Comparison of ENCODE assay signal across 11 cellular contexts in genomic region chr2:233912799-233913423, GRCh38. TPM values are rescaled to one million over a fixed set of nuclear protein-coding genes. Genes with fewer than 3 reads are reported as not detected.
A peak's percentile ranks its signal among the peaks of the same experiment; 100 is the strongest.
DNase-seq lines count a peak whose midpoint lies in the region; ATAC-seq and TF ChIP-seq lines count a peak whose summit lies in the region.
"Had no signal": no experiment of that assay in that cellular context is flagged by ENCODE, and none has a peak within 500 bp of the region (broad histone marks: within the 10 kb centered on the region; RNA-seq: fewer than 3 reads in every experiment).

No MANE protein-coding gene starts in this region.

- no peaks in the 10 kb centered on the region for H3K36me3 ChIP-seq in NT2/D1 (ENCODE audit: insufficient read depth, insufficient read length, low read length)
- no peaks in the 10 kb centered on the region for H3K36me3 ChIP-seq in trophoblast cell (ENCODE audit: control insufficient read depth in 1 of 2, insufficient read depth in 2 of 2, low read length in 2 of 2)
- no peaks in the 10 kb centered on the region for H3K36me3 ChIP-seq in aorta (ENCODE audit: control insufficient read depth in 1 of 2, insufficient read depth in 2 of 2, low read length in 1 of 2)

- H3K18ac ChIP-seq in H9 (ENCODE audit: insufficient read length, low read depth, low read length) (no peak overlapping the region), trophoblast cell (ENCODE audit: low read length) (no peak overlapping the region)

- H3K27ac ChIP-seq in H9 (ENCODE audit: insufficient read length, low read depth, low read length) (no peak overlapping the region), trophoblast cell (ENCODE audit: low read depth, low read length) (no peak overlapping the region), aorta (ENCODE audit: low read depth in 1 of 2, low read length in 2 of 2) (no peak overlapping the region)

- H3K9me3 ChIP-seq in H9 (ENCODE audit: control insufficient read depth, low read depth, low read length), result no peaks in the 10 kb centered on the region
- H3K9me3 ChIP-seq in NT2/D1 (ENCODE audit: insufficient read depth, low read length), result no peaks in the 10 kb centered on the region
- H3K9me3 ChIP-seq in trophoblast cell (ENCODE audit: insufficient read depth, low read depth, low read length), result peaks cover 2% of the 10 kb centered on the region
- peaks cover 1% of the 10 kb centered on the region for H3K9me3 ChIP-seq in aorta (ENCODE audit: control insufficient read depth, low read length)

- H3K4ac ChIP-seq in H9 (ENCODE audit: low read depth, low read length) (no peak overlapping the region), trophoblast cell (ENCODE audit: low read depth, low read length) (no peak overlapping the region)

- H3K4me3 ChIP-seq in NT2/D1 (ENCODE audit: insufficient read length, low read depth) (no peak overlapping the region), trophoblast cell (ENCODE audit: low read depth, low read length) (no peak overlapping the region), aorta (ENCODE audit: low read length in 2 of 2) (no peak overlapping the region)

- DNase-seq in H9, result peak; percentile 81
- peak; percentile 57 for DNase-seq in NT2/D1 (ENCODE audit: low read depth, low spot score)
- peak; percentile 17 for DNase-seq in dedifferentiated amniotic fluid mesenchymal stem cell (ENCODE audit: extremely low spot score)
- peak; percentile 35 to 63 for DNase-seq in trophoblast cell
- no peak for DNase-seq in aorta
- no peak for DNase-seq in D341Med (ENCODE audit: low spot score)
- DNase-seq: cortex of kidney had no signal

- H3K9ac ChIP-seq in H9 (ENCODE audit: extremely low read depth, insufficient read length, low read length) (no peak overlapping the region), NT2/D1 (ENCODE audit: insufficient read length, low read depth) (no peak overlapping the region), trophoblast cell (ENCODE audit: low read length) (no peak overlapping the region)

- H3K14ac ChIP-seq in H9 (ENCODE audit: insufficient read depth, low read length) (no peak overlapping the region), trophoblast cell (ENCODE audit: low read length) (no peak overlapping the region)

- ATAC-seq in aorta (ENCODE audit: low FRiP score) (no peak), HG03439 (IDR thresholded peaks at IDR 0.05; ENCODE audit: unreplicated experiment) (no peak), GM19328 (IDR thresholded peaks at IDR 0.05; ENCODE audit: unreplicated experiment) (no peak)

- TF ChIP-seq CTCF in H9 (conservative IDR thresholded peaks at IDR 0.05), result no peak

- H3K23ac ChIP-seq in H9 (ENCODE audit: insufficient read length, low read depth, low read length) (no peak overlapping the region), trophoblast cell (ENCODE audit: low read length) (no peak overlapping the region)

- no peak overlapping the region for H4K12ac ChIP-seq in trophoblast cell (ENCODE audit: low read depth, low read length)

- H2BK5ac ChIP-seq in H9 (ENCODE audit: insufficient read length, low read length) (no peak overlapping the region), trophoblast cell (ENCODE audit: low read depth, low read length, poor library complexity) (no peak overlapping the region)

- no peak overlapping the region for H4K8ac ChIP-seq in H9 (replicated peaks; ENCODE audit: insufficient read length, low read depth, low read length)
- H4K8ac ChIP-seq in trophoblast cell (ENCODE audit: low read depth, low read length), result no peak overlapping the region

- H2AFZ ChIP-seq in H9 (ENCODE audit: low read length) (no peak overlapping the region), trophoblast cell (ENCODE audit: insufficient read depth, low read length, poor library complexity) (no peak overlapping the region)

- H2BK20ac ChIP-seq in H9 (ENCODE audit: low read depth, low read length, poor library complexity, severe bottlenecking), result no peak overlapping the region

- no peaks in the 10 kb centered on the region for H3K36me3 Mint-ChIP-seq in H9 (ENCODE audit: insufficient read depth in 1 of 3, low read depth in 3 of 3)

- H2BK120ac ChIP-seq in H9 (ENCODE audit: low read depth, low read length, poor library complexity, severe bottlenecking), result no peak overlapping the region
- no peak overlapping the region for H2BK120ac ChIP-seq in trophoblast cell (ENCODE audit: insufficient read depth, low read length, poor library complexity)

- no peaks in the 10 kb centered on the region; a peak in 1 of 5 replicates for H3K9me3 Mint-ChIP-seq in H9
- H3K9me3 Mint-ChIP-seq: nephron had no signal

- peaks cover 37% of the 10 kb centered on the region for H3K27me3 Mint-ChIP-seq in H9 (ENCODE audit: low read depth)

- no peak overlapping the region for H2BK15ac ChIP-seq in H9 (ENCODE audit: low read depth, low read length)

- H3K4me1 Mint-ChIP-seq in H9, result peaks cover 7 to 15% of the 10 kb centered on the region in 2 experiments
- H3K4me1 Mint-ChIP-seq: nephron had no signal

- H4K20me1 ChIP-seq in H9 (ENCODE audit: control insufficient read depth, insufficient read depth, insufficient read length), result no peaks in the 10 kb centered on the region

- no peak overlapping the region for H3T11ph ChIP-seq in H9 (ENCODE audit: low read length)

- H3K27me3 ChIP-seq in H9 (ENCODE audit: insufficient read depth, low read length) (no peaks in the 10 kb centered on the region), NT2/D1 (ENCODE audit: insufficient read depth, insufficient read length) (no peaks in the 10 kb centered on the region), trophoblast cell (ENCODE audit: insufficient read depth, low read length) (no peaks in the 10 kb centered on the region), aorta (ENCODE audit: control insufficient read depth in 1 of 2, insufficient read depth in 2 of 2, low read length in 1 of 2) (no peaks in the 10 kb centered on the region)

- H3K23me2 ChIP-seq in H9 (ENCODE audit: insufficient read length, low read depth, low read length, poor library complexity, severe bottlenecking), result no peaks in the 10 kb centered on the region

- H3K79me2 ChIP-seq in H9 (ENCODE audit: insufficient read depth, low read length) (no peaks in the 10 kb centered on the region), trophoblast cell (ENCODE audit: control insufficient read depth, insufficient read depth, low read length, poor library complexity) (no peaks in the 10 kb centered on the region)

- no peak overlapping the region for H3K56ac ChIP-seq in H9 (ENCODE audit: insufficient read length, low read depth, low read length)

- no peaks in the 10 kb centered on the region for H3K79me1 ChIP-seq in H9 (ENCODE audit: insufficient read depth, low read depth, low read length, poor library complexity, severe bottlenecking)
- no peaks in the 10 kb centered on the region for H3K79me1 ChIP-seq in trophoblast cell (ENCODE audit: low read length)

- no peak overlapping the region for H3K4me2 ChIP-seq in H9 (ENCODE audit: insufficient read depth, insufficient read length, low read length)
- no peak overlapping the region for H3K4me2 ChIP-seq in trophoblast cell (ENCODE audit: low read length)

- H4K5ac ChIP-seq in H9 (ENCODE audit: insufficient read length, low read depth, low read length), result no peak overlapping the region

- H3K4me3 Mint-ChIP-seq in H9, result no peak overlapping the region
- H3K4me3 Mint-ChIP-seq: nephron had no signal

- intact Hi-C loops in aorta (cut with DNase I), result no loop called here

- no peak overlapping the region for H2BK12ac ChIP-seq in H9 (ENCODE audit: insufficient read length, low read depth, low read length)
- H2BK12ac ChIP-seq in trophoblast cell (ENCODE audit: low read length), result no peak overlapping the region

- H2AK5ac ChIP-seq in H9 (ENCODE audit: insufficient read length, low read length), result no peak overlapping the region
- no peak overlapping the region for H2AK5ac ChIP-seq in trophoblast cell (ENCODE audit: low read length)

- no peak overlapping the region for H3K27ac Mint-ChIP-seq in H9
- H3K27ac Mint-ChIP-seq: nephron had no signal

- no CpG with 5 or more reads among the region's 8 CpGs for WGBS in H9 (ENCODE audit: extremely low coverage, insufficient read length, low lambda C conversion rate)
- WGBS in trophoblast cell (ENCODE audit: extremely low coverage, insufficient coverage, insufficient read length), result no CpG with 5 or more reads among the region's 8 CpGs
- 5 to 11% methylated on average over 8 of the region's 8 CpGs for WGBS in aorta, 2 donors

- H3K4me1 ChIP-seq in H9 (ENCODE audit: insufficient read depth, low read length) (no peaks in the 10 kb centered on the region), NT2/D1 (ENCODE audit: insufficient read depth, insufficient read length) (no peaks in the 10 kb centered on the region), trophoblast cell (ENCODE audit: control insufficient read depth in 1 of 2, insufficient read depth in 2 of 2, low read length in 2 of 2) (no peaks in the 10 kb centered on the region), aorta (ENCODE audit: control insufficient read depth in 1 of 2, insufficient read depth in 2 of 2, low read length in 2 of 2) (no peaks in the 10 kb centered on the region)

- H4K91ac ChIP-seq in H9 (ENCODE audit: insufficient read length, low read depth, low read length) (no peak overlapping the region), trophoblast cell (ENCODE audit: low read depth, low read length) (no peak overlapping the region)

RNA-seq across cellular contexts. Expression of gene TRPM8, which starts 4.3 kb away (rescaled TPM):
- 0.20 and 0.28 TPM in 2 replicates for total RNA-seq in H9 (2021)
- 0.01 TPM in 1 of 2 replicates, not detected in the other for polyA plus RNA-seq in trophoblast cell (2013)
- not detected for total RNA-seq in aorta
- polyA plus RNA-seq in aorta, result not detected
- total RNA-seq: T-helper 1 cell treated with Interleukin-12 subunit alpha and Interleukin-12 subunit beta and Interleukin-4 antibody, amounts not matched to agents 30 ng/mL and 1 ng/mL, for 36 hours had no signal

RNA-seq across cellular contexts. Expression of gene HJURP, which starts 58.6 kb away (rescaled TPM):
- total RNA-seq in H9 (2021) (49.7 and 52.6 TPM in 2 replicates), aorta (1 to 10 TPM; 1.1 TPM)
- polyA plus RNA-seq in trophoblast cell (2013), result 21.0 and 22.2 TPM in 2 replicates
- not detected for polyA plus RNA-seq in aorta

Comparison
In these comparisons a context has a peak if more than half of its experiments do, and no peak if none do; other contexts are left out.
1. DNase-seq: peak in H9 (single experiment), NT2/D1 (single experiment), dedifferentiated amniotic fluid mesenchymal stem cell (single experiment) and trophoblast cell (2 of 2); none in aorta (0 of 2) and D341Med (single experiment).
2. RNA of gene HJURP, which starts 58.6 kb away (total RNA-seq): 49.7 to 52.6 TPM in H9; 1.1 TPM in aorta; every median in the first group is over 10 times any median in the second.